In genomic region chr1:39769502-39769901, GRCh38 we compare ENCODE assay signal across 11 cellular contexts. TPM values are rescaled to one million over a fixed set of nuclear protein-coding genes. Genes with fewer than 3 reads are reported as not detected.
A peak's percentile ranks its signal among the peaks of the same experiment; 100 is the strongest.
DNase-seq lines count a peak whose midpoint lies in the region; ATAC-seq, FAIRE-seq and TF ChIP-seq lines count a peak whose summit lies in the region.
"Not testable (repeated sequence)": the region's sequence is repeated elsewhere in the genome, so short reads cannot be mapped to it uniquely, and the experiment has no call there.
"Had no signal": no experiment of that assay in that cellular context is flagged by ENCODE, and none has a peak within 500 bp of the region (broad histone marks: within the 10 kb centered on the region; RNA-seq: fewer than 3 reads in every experiment).

No MANE protein-coding gene starts in this region.

- H2AK5ac ChIP-seq in H1 (ENCODE audit: low read depth, low read length): not testable (repeated sequence)

- H3K18ac ChIP-seq in H1 (ENCODE audit: extremely low read depth, low read length): not testable (repeated sequence)

- CTCF ChIA-PET in H1 (lab: Charles Lee; ENCODE audit: partially characterized antibody): interaction anchor here (1.1 kb wide), 1 partner anchor 30 kb away, joined by 4 read pairs; no protein-coding TSS in a partner anchor

- not testable (repeated sequence) for H3K4me1 ChIP-seq in H1 (replicated peaks in 1 of 4; ENCODE audit: control insufficient read depth in 3 of 4, insufficient read depth in 4 of 4, low read length in 3 of 4); kidney (ENCODE audit: control insufficient read depth in 1 of 2, insufficient read depth in 1 of 2, low read depth in 1 of 2, low read length in 2 of 2)

- H3K27me3 Mint-ChIP-seq in natural killer cell treated with Interleukin-12 subunit alpha and Interleukin-12 subunit beta and Interleukin-15 and Interleukin-18, amount 100 ng/mL, for 72 hours: not testable (repeated sequence)

- POLR2A ChIA-PET in H1 (lab: Charles Lee; ENCODE audit: partially characterized antibody): not testable (repeated sequence)

- intact Hi-C loops in kidney (cut with DNase I); sciatic nerve (cut with DNase I): not testable (repeated sequence)

- not testable (repeated sequence) for TF ChIP-seq RAD21 in H1 (IDR thresholded peaks at IDR 0.05 in 1 of 2, conservative IDR thresholded peaks at IDR 0.05 in 1 of 2; ENCODE audit: low read depth in 2 of 2, low read length in 2 of 2)

- not testable (repeated sequence) for H4K20me1 ChIP-seq in H1 (replicated peaks in 1 of 2; ENCODE audit: control insufficient read depth in 1 of 2, insufficient read depth in 2 of 2, low read length in 2 of 2)

- H3K36me3 ChIP-seq in H1 (ENCODE audit: control insufficient read depth in 2 of 4, insufficient read depth in 4 of 4, low read length in 3 of 4); kidney (ENCODE audit: control insufficient read depth in 1 of 2, insufficient read depth in 2 of 2, low read length in 2 of 2): not testable (repeated sequence)

- not testable (repeated sequence) for H2BK15ac ChIP-seq in H1 (ENCODE audit: low read length)

- ATAC-seq in natural killer cell treated with Interleukin-12 subunit alpha and Interleukin-12 subunit beta and Interleukin-15 and Interleukin-18, amount 100 ng/mL, for 72 hours; sciatic nerve: not testable (repeated sequence)

- 96% methylated on average over 18 of the region's 19 CpGs; no CpG with 5 or more reads in 1 of the 2 experiments for WGBS in H1 (ENCODE audit: extremely low coverage in 1 of 2, insufficient coverage in 1 of 2, insufficient read length in 1 of 2, insufficient replicate concordance in 2 of 2, low coverage in 1 of 2, low lambda C conversion rate in 2 of 2, missing lambda C conversion rate in 1 of 2), 2 experiments

- H3K4me2 ChIP-seq in H1 (ENCODE audit: insufficient read depth in 1 of 2, low read depth in 2 of 2, low read length in 2 of 2): not testable (repeated sequence)

- not testable (repeated sequence) for H3K36me3 Mint-ChIP-seq in natural killer cell treated with Interleukin-12 subunit alpha and Interleukin-12 subunit beta and Interleukin-15 and Interleukin-18, amount 100 ng/mL, for 72 hours

- DNase-seq in activated effector memory CD4-positive, alpha-beta T cell treated with anti-CD3 and anti-CD28 coated beads, Interleukin-2, amount 50 U/mL, for 16 hours: peak; percentile 61
- DNase-seq in H1 (ENCODE audit: low read depth in 1 of 2, low spot score in 2 of 2): not testable (repeated sequence)
- DNase-seq in kidney: peak; percentile 58
- DNase-seq in natural killer cell treated with Interleukin-12 subunit alpha and Interleukin-12 subunit beta and Interleukin-15 and Interleukin-18, amount 100 ng/mL, for 72 hours (ENCODE audit: low spot score): peak; percentile 51
- peak; percentile 48 for DNase-seq in sciatic nerve (ENCODE audit: low spot score)

- not testable (repeated sequence) for H3K14ac ChIP-seq in H1 (ENCODE audit: insufficient read length)

- not testable (repeated sequence) for TF ChIP-seq EP300 in H1 (IDR thresholded peaks at IDR 0.05; ENCODE audit: borderline replicate concordance in 1 of 2, low read depth in 2 of 2, low read length in 2 of 2)

- H3K9me3 ChIP-seq in H1 (ENCODE audit: insufficient read depth in 2 of 2, low read depth in 1 of 2, low read length in 1 of 2); kidney (ENCODE audit: control insufficient read depth in 1 of 2, low read length in 2 of 2): not testable (repeated sequence)

- H2BK120ac ChIP-seq in H1 (replicated peaks; ENCODE audit: low read depth, low read length): not testable (repeated sequence)

- not testable (repeated sequence) for H4K8ac ChIP-seq in H1 (ENCODE audit: extremely low read depth, insufficient read depth, low read length)

- not testable (repeated sequence) for H3K9ac ChIP-seq in H1 (replicated peaks in 1 of 4; ENCODE audit: extremely low read depth in 1 of 4, low read depth in 3 of 4, low read length in 3 of 4); kidney (ENCODE audit: low read length in 2 of 2)

- H2AFZ ChIP-seq in H1 (ENCODE audit: low read length): not testable (repeated sequence)

- not testable (repeated sequence) for TF ChIP-seq CTCF in H1 (IDR thresholded peaks at IDR 0.05; ENCODE audit: control extremely low read depth in 1 of 3, insufficient read depth in 1 of 3, low read depth in 1 of 3, low read length in 3 of 3); kidney (IDR thresholded peaks at IDR 0.05; ENCODE audit: borderline replicate concordance, extremely low read depth, insufficient read depth)

- H3K23me2 ChIP-seq in H1 (ENCODE audit: low read depth, low read length): not testable (repeated sequence)

- H3K27ac ChIP-seq in H1 (ENCODE audit: low read depth, low read length); kidney (ENCODE audit: low read depth in 2 of 2, low read length in 2 of 2): not testable (repeated sequence)

- not testable (repeated sequence) for H4K5ac ChIP-seq in H1 (ENCODE audit: insufficient read length, low read depth, low read length)

- TF ChIP-seq POLR2A in H1 (IDR thresholded peaks at IDR 0.05; ENCODE audit: control extremely low read depth in 1 of 2, low read depth in 2 of 2, low read length in 2 of 2): not testable (repeated sequence)

- not testable (repeated sequence) for H2BK20ac ChIP-seq in H1 (ENCODE audit: low read length)

- H3K27ac Mint-ChIP-seq in natural killer cell treated with Interleukin-12 subunit alpha and Interleukin-12 subunit beta and Interleukin-15 and Interleukin-18, amount 100 ng/mL, for 72 hours: not testable (repeated sequence)

- not testable (repeated sequence) for FAIRE-seq in H1 (lab: Jason Lieb, UNC); kidney (lab: Jason Lieb, UNC)

- H3K56ac ChIP-seq in H1 (replicated peaks; ENCODE audit: insufficient read length, low read depth, low read length): not testable (repeated sequence)

- H3K4me3 ChIP-seq in H1 (ENCODE audit: extremely low read depth in 1 of 4, insufficient read depth in 2 of 4, low read depth in 3 of 4, low read length in 4 of 4); kidney (ENCODE audit: low read length in 2 of 2): not testable (repeated sequence)

- H3K27me3 ChIP-seq in H1 (replicated peaks in 1 of 4; ENCODE audit: control insufficient read depth in 3 of 4, extremely low read depth in 1 of 4, insufficient read depth in 3 of 4, low read length in 3 of 4): peaks cover 1 to 14% (median 9%) of the 10 kb centered on the region in 4 experiments; a peak in 6 of 7 replicates

- not testable (repeated sequence) for H3K4me1 Mint-ChIP-seq in natural killer cell treated with Interleukin-12 subunit alpha and Interleukin-12 subunit beta and Interleukin-15 and Interleukin-18, amount 100 ng/mL, for 72 hours (ENCODE audit: low read depth in 2 of 2)

- not testable (repeated sequence) for H4K91ac ChIP-seq in H1 (replicated peaks; ENCODE audit: insufficient read length, low read length)

- not testable (repeated sequence) for H3K79me2 ChIP-seq in H1 (ENCODE audit: control insufficient read depth in 1 of 2, insufficient read depth in 2 of 2, low read length in 2 of 2)

- H2BK12ac ChIP-seq in H1 (ENCODE audit: low read depth, low read length): not testable (repeated sequence)

- not testable (repeated sequence) for H3K79me1 ChIP-seq in H1 (ENCODE audit: low read depth, low read length)

- not testable (repeated sequence) for H2BK5ac ChIP-seq in H1 (ENCODE audit: low read depth, low read length)

- not testable (repeated sequence) for H3K23ac ChIP-seq in H1 (ENCODE audit: insufficient read length)

- H3K9me3 Mint-ChIP-seq in natural killer cell treated with Interleukin-12 subunit alpha and Interleukin-12 subunit beta and Interleukin-15 and Interleukin-18, amount 100 ng/mL, for 72 hours: not testable (repeated sequence)

- H3K4me3 Mint-ChIP-seq in natural killer cell treated with Interleukin-12 subunit alpha and Interleukin-12 subunit beta and Interleukin-15 and Interleukin-18, amount 100 ng/mL, for 72 hours: not testable (repeated sequence)

- not testable (repeated sequence) for H3K4ac ChIP-seq in H1 (replicated peaks; ENCODE audit: insufficient read length, low read depth, low read length)

RNA-seq across cellular contexts. Expression of gene OXCT2, which starts 1.6 kb away (rescaled TPM):
- 2.9 TPM in 2 replicates for total RNA-seq in H1 (2021; fragmentation: NEBNext Ultra II Directional; extraction: Animal tissue kit (Norgen Biotek cat#: 25700))
- 2.6 and 3.4 TPM in 2 replicates for polyA plus RNA-seq in H1 (2011; rRNA removed)
- polyA plus RNA-seq in H1 (2011; cell fraction: cytosol; rRNA removed): 3.6 TPM
- 5.4 TPM for polyA plus RNA-seq in H1 (2011; cell fraction: nucleus; rRNA removed)
- polyA plus RNA-seq in H1 (2012, experiment 1 of 2): 1.7 to 3.9 TPM (median 3.1 TPM) in 4 replicates
- polyA plus RNA-seq in H1 (2012, experiment 2 of 2): 2.0 TPM
- 1.5 TPM for polyA plus RNA-seq in H1 (2013, experiment 1 of 2)
- polyA plus RNA-seq in H1 (2013, experiment 2 of 2): 1.5 TPM
- polyA minus RNA-seq in H1 (2011; rRNA and poly(A)+ RNA removed): 3.0 and 3.5 TPM in 2 replicates
- 1.2 TPM for polyA minus RNA-seq in H1 (2011; cell fraction: cytosol; rRNA and poly(A)+ RNA removed)
- 4.5 TPM for polyA minus RNA-seq in H1 (2011; cell fraction: nucleus; rRNA and poly(A)+ RNA removed)
- total RNA-seq in kidney: 0.98 TPM
- polyA plus RNA-seq in kidney (ENCODE audit: insufficient read depth, low read depth, low replicate concordance): 0.32 TPM
- under 1 TPM; 0.47 to 0.59 TPM for total RNA-seq in natural killer cell treated with Interleukin-12 subunit alpha and Interleukin-12 subunit beta and Interleukin-15 and Interleukin-18, amount 100 ng/mL, for 72 hours
- total RNA-seq in sciatic nerve: 8.5 TPM
- total RNA-seq: A673; CD4-positive, CD25-positive, alpha-beta regulatory T cell; G401 had no signal
- polyA plus RNA-seq: CD4-positive, alpha-beta memory T cell; CD4-positive, CD25-positive, alpha-beta regulatory T cell; CD8-positive, alpha-beta memory T cell had no signal

RNA-seq across cellular contexts. Expression of gene BMP8B, which starts 19.2 kb away (rescaled TPM):
- total RNA-seq in H1 (2021; fragmentation: NEBNext Ultra II Directional; extraction: Animal tissue kit (Norgen Biotek cat#: 25700)): 0.37 and 0.54 TPM in 2 replicates
- polyA plus RNA-seq in H1 (2011; rRNA removed): 0.50 and 0.52 TPM in 2 replicates
- polyA plus RNA-seq in H1 (2011; cell fraction: cytosol; rRNA removed): 0.49 TPM
- polyA plus RNA-seq in H1 (2011; cell fraction: nucleus; rRNA removed): 0.58 TPM
- polyA plus RNA-seq in H1 (2012, experiment 1 of 2): 0.44 to 0.70 TPM (median 0.60 TPM) in 4 replicates
- polyA plus RNA-seq in H1 (2012, experiment 2 of 2): 0.25 TPM
- polyA plus RNA-seq in H1 (2013, experiment 1 of 2): 0.49 TPM
- 0.53 TPM for polyA plus RNA-seq in H1 (2013, experiment 2 of 2)
- 0.63 TPM in 2 replicates for polyA minus RNA-seq in H1 (2011; rRNA and poly(A)+ RNA removed)
- polyA minus RNA-seq in H1 (2011; cell fraction: cytosol; rRNA and poly(A)+ RNA removed): 0.59 TPM
- polyA minus RNA-seq in H1 (2011; cell fraction: nucleus; rRNA and poly(A)+ RNA removed): 0.40 TPM
- total RNA-seq in kidney: 4.9 TPM
- polyA plus RNA-seq in kidney (ENCODE audit: insufficient read depth, low read depth, low replicate concordance): 0.34 TPM
- 1 to 10 TPM in 1 of 2 donors, under 1 TPM in 1; 0.84 to 1.8 TPM for total RNA-seq in natural killer cell treated with Interleukin-12 subunit alpha and Interleukin-12 subunit beta and Interleukin-15 and Interleukin-18, amount 100 ng/mL, for 72 hours
- total RNA-seq in sciatic nerve: 40.2 TPM
- polyA plus RNA-seq: AG04450 had no signal

RNA-seq across cellular contexts. Expression of gene PPIE, which starts 30.8 kb away (rescaled TPM):
- total RNA-seq in H1 (2021; fragmentation: NEBNext Ultra II Directional; extraction: Animal tissue kit (Norgen Biotek cat#: 25700)): 38.9 and 40.2 TPM in 2 replicates
- polyA plus RNA-seq in H1 (2011; rRNA removed) (49.4 and 56.1 TPM in 2 replicates), kidney (ENCODE audit: insufficient read depth, low read depth, low replicate concordance) (52.0 TPM)
- 79.8 TPM for polyA plus RNA-seq in H1 (2011; cell fraction: cytosol; rRNA removed)
- 61.8 TPM for polyA plus RNA-seq in H1 (2011; cell fraction: nucleus; rRNA removed)
- polyA plus RNA-seq in H1 (2012, experiment 1 of 2): 44.8 to 55.0 TPM (median 51.6 TPM) in 4 replicates
- 52.5 TPM for polyA plus RNA-seq in H1 (2012, experiment 2 of 2)
- 36.2 TPM for polyA plus RNA-seq in H1 (2013, experiment 1 of 2)
- 34.8 TPM for polyA plus RNA-seq in H1 (2013, experiment 2 of 2)
- 33.4 and 38.9 TPM in 2 replicates for polyA minus RNA-seq in H1 (2011; rRNA and poly(A)+ RNA removed)
- 10.3 TPM for polyA minus RNA-seq in H1 (2011; cell fraction: cytosol; rRNA and poly(A)+ RNA removed)
- polyA minus RNA-seq in H1 (2011; cell fraction: nucleus; rRNA and poly(A)+ RNA removed): 27.4 TPM
- total RNA-seq in kidney (58.6 TPM), sciatic nerve (41.5 TPM)
- 10 to 100 TPM; 60.0 to 61.2 TPM for total RNA-seq in natural killer cell treated with Interleukin-12 subunit alpha and Interleukin-12 subunit beta and Interleukin-15 and Interleukin-18, amount 100 ng/mL, for 72 hours
